ENCODE assay signal across 1 cellular context in the genomic region with DNA sequence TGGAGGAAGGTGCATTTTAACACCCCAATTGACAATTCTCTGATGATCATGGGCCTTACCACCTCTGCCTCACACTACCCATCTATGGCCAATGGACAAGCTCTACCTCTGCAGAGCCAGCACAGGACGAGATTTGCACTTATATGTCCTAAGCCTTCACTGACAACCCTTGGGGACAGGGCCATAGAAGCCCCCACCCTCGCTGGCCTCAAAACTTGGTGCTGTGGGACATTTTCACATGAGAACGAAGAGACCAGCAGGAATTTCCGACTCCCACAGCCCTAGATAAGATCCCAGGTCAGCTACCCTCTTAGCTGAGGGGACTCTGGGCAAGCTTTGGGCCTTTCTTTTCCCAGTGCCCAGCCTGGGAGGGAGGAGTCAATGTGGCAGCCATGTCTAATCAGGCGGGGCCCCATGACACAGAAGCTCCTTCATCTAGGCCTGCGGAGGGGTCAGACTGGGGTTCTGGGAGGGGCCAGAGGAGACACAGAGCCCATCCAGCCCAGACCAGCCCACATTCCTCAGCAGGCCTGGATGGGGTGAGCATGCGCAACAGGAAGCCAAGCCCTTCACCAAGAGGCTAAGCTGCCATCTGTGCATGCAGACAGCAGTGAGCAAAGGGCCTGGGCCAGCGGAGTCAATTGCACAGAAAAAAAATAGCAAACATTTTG.
TF ChIP-seq lines count a peak whose summit lies in the region.

No MANE protein-coding gene starts in this region.

TF ChIP-seq in GM23338, 12 proteins besides CTCF, POLR2A, EP300 and RAD21 (continued from another document):
- TF ChIP-seq, protein P1, sequence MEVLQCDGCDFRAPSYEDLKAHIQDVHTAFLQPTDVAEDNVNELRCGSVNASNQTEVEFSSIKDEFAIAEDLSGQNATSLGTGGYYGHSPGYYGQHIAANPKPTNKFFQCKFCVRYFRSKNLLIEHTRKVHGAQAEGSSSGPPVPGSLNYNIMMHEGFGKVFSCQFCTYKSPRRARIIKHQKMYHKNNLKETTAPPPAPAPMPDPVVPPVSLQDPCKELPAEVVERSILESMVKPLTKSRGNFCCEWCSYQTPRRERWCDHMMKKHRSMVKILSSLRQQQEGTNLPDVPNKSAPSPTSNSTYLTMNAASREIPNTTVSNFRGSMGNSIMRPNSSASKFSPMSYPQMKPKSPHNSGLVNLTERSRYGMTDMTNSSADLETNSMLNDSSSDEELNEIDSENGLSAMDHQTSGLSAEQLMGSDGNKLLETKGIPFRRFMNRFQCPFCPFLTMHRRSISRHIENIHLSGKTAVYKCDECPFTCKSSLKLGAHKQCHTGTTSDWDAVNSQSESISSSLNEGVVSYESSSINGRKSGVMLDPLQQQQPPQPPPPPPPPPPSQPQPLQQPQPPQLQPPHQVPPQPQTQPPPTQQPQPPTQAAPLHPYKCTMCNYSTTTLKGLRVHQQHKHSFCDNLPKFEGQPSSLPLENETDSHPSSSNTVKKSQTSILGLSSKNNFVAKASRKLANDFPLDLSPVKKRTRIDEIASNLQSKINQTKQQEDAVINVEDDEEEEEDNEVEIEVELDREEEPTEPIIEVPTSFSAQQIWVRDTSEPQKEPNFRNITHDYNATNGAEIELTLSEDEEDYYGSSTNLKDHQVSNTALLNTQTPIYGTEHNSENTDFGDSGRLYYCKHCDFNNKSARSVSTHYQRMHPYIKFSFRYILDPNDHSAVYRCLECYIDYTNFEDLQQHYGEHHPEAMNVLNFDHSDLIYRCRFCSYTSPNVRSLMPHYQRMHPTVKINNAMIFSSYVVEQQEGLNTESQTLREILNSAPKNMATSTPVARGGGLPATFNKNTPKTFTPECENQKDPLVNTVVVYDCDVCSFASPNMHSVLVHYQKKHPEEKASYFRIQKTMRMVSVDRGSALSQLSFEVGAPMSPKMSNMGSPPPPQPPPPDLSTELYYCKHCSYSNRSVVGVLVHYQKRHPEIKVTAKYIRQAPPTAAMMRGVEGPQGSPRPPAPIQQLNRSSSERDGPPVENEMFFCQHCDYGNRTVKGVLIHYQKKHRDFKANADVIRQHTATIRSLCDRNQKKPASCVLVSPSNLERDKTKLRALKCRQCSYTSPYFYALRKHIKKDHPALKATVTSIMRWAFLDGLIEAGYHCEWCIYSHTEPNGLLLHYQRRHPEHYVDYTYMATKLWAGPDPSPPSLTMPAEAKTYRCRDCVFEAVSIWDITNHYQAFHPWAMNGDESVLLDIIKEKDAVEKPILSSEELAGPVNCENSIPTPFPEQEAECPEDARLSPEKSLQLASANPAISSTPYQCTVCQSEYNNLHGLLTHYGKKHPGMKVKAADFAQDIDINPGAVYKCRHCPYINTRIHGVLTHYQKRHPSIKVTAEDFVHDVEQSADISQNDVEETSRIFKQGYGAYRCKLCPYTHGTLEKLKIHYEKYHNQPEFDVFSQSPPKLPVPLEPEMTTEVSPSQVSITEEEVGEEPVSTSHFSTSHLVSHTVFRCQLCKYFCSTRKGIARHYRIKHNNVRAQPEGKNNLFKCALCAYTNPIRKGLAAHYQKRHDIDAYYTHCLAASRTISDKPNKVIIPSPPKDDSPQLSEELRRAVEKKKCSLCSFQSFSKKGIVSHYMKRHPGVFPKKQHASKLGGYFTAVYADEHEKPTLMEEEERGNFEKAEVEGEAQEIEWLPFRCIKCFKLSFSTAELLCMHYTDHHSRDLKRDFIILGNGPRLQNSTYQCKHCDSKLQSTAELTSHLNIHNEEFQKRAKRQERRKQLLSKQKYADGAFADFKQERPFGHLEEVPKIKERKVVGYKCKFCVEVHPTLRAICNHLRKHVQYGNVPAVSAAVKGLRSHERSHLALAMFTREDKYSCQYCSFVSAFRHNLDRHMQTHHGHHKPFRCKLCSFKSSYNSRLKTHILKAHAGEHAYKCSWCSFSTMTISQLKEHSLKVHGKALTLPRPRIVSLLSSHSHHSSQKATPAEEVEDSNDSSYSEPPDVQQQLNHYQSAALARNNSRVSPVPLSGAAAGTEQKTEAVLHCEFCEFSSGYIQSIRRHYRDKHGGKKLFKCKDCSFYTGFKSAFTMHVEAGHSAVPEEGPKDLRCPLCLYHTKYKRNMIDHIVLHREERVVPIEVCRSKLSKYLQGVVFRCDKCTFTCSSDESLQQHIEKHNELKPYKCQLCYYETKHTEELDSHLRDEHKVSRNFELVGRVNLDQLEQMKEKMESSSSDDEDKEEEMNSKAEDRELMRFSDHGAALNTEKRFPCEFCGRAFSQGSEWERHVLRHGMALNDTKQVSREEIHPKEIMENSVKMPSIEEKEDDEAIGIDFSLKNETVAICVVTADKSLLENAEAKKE (CRISPR knock-in tag; IDR thresholded peaks at IDR 0.05), result no peak
- no peak for TF ChIP-seq EZH2 (IDR thresholded peaks at IDR 0.05; ENCODE audit: low read depth, unreplicated experiment)
- no peak for TF ChIP-seq EZH2phosphoT487 (IDR thresholded peaks at IDR 0.05; ENCODE audit: unreplicated experiment)
- TF ChIP-seq CREB1 (CRISPR knock-in tag; IDR thresholded peaks at IDR 0.05; ENCODE audit: low read depth), result no peak
- no peak for TF ChIP-seq ZNF331 (CRISPR knock-in tag; IDR thresholded peaks at IDR 0.05; ENCODE audit: low read depth)
- TF ChIP-seq, protein P2, sequence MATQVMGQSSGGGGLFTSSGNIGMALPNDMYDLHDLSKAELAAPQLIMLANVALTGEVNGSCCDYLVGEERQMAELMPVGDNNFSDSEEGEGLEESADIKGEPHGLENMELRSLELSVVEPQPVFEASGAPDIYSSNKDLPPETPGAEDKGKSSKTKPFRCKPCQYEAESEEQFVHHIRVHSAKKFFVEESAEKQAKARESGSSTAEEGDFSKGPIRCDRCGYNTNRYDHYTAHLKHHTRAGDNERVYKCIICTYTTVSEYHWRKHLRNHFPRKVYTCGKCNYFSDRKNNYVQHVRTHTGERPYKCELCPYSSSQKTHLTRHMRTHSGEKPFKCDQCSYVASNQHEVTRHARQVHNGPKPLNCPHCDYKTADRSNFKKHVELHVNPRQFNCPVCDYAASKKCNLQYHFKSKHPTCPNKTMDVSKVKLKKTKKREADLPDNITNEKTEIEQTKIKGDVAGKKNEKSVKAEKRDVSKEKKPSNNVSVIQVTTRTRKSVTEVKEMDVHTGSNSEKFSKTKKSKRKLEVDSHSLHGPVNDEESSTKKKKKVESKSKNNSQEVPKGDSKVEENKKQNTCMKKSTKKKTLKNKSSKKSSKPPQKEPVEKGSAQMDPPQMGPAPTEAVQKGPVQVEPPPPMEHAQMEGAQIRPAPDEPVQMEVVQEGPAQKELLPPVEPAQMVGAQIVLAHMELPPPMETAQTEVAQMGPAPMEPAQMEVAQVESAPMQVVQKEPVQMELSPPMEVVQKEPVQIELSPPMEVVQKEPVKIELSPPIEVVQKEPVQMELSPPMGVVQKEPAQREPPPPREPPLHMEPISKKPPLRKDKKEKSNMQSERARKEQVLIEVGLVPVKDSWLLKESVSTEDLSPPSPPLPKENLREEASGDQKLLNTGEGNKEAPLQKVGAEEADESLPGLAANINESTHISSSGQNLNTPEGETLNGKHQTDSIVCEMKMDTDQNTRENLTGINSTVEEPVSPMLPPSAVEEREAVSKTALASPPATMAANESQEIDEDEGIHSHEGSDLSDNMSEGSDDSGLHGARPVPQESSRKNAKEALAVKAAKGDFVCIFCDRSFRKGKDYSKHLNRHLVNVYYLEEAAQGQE (IDR thresholded peaks at IDR 0.05; ENCODE audit: unreplicated experiment), result no peak
- no peak for TF ChIP-seq NANOG (IDR thresholded peaks at IDR 0.05; ENCODE audit: borderline replicate concordance)
